In genomic region chr11:64304316-64305072, GRCh38 we compare ENCODE assay signal across 1 cellular context.
TF ChIP-seq lines count a peak whose summit lies in the region.

No MANE protein-coding gene starts in this region.

TF ChIP-seq in HepG2, 621 proteins besides CTCF, POLR2A, EP300 and RAD21 (continued from another document and continues in another):
- TF ChIP-seq DMTF1 (CRISPR knock-in tag; IDR thresholded peaks at IDR 0.05) (no peak), ZMYM3 (CRISPR knock-in tag; IDR thresholded peaks at IDR 0.05) (peak; percentile 50; the same call in 1 of the 2 replicates), CBFB (CRISPR knock-in tag; IDR thresholded peaks at IDR 0.05) (peak; percentile 38; the same call in 1 of the 2 replicates), ZNF672 (CRISPR knock-in tag; IDR thresholded peaks at IDR 0.05) (no peak), ZNF280D (CRISPR knock-in tag; IDR thresholded peaks at IDR 0.05) (no peak; the same call in 1 of the 2 replicates), GTF3A (CRISPR knock-in tag; conservative IDR thresholded peaks at IDR 0.05) (no peak), ZNF329 (CRISPR knock-in tag; IDR thresholded peaks at IDR 0.05; ENCODE audit: low read depth) (no peak), MYNN (CRISPR knock-in tag; IDR thresholded peaks at IDR 0.05; ENCODE audit: low read depth) (no peak), SCMH1 (CRISPR knock-in tag; IDR thresholded peaks at IDR 0.05; ENCODE audit: borderline replicate concordance) (no peak), ZSCAN25 (CRISPR knock-in tag; IDR thresholded peaks at IDR 0.05) (peak; percentile 60; the same call in 1 of the 2 replicates), ZNF639 (CRISPR knock-in tag; conservative IDR thresholded peaks at IDR 0.05) (no peak; the same call in 1 of the 2 replicates), HNRNPLL (IDR thresholded peaks at IDR 0.05; ENCODE audit: low read depth, low read length, poor library complexity, severe bottlenecking) (no peak), ZKSCAN5 (CRISPR knock-in tag; IDR thresholded peaks at IDR 0.05) (no peak), ZNF484 (CRISPR knock-in tag; IDR thresholded peaks at IDR 0.05; ENCODE audit: borderline replicate concordance, low read depth) (no peak), CREB1 (IDR thresholded peaks at IDR 0.05) (no peak), CREB1 (CRISPR knock-in tag; IDR thresholded peaks at IDR 0.05) (no peak), DNMT1 (CRISPR knock-in tag; IDR thresholded peaks at IDR 0.05) (no peak), SMYD3 (CRISPR knock-in tag; IDR thresholded peaks at IDR 0.05) (no peak), SOX13 (IDR thresholded peaks at IDR 0.05) (no peak), SOX13 (CRISPR knock-in tag; conservative IDR thresholded peaks at IDR 0.05 in 1 of 2, IDR thresholded peaks at IDR 0.05 in 1 of 2) (no peak; a peak in 1 of 4 replicates), TCF12 (IDR thresholded peaks at IDR 0.05) (no peak), TCF12 (CRISPR knock-in tag; IDR thresholded peaks at IDR 0.05) (no peak), ZNF678 (CRISPR knock-in tag; IDR thresholded peaks at IDR 0.05) (no peak), UBTF (CRISPR knock-in tag; IDR thresholded peaks at IDR 0.05) (no peak; the same call in 1 of the 2 replicates), ZNF615 (CRISPR knock-in tag; IDR thresholded peaks at IDR 0.05; ENCODE audit: borderline replicate concordance) (no peak), ZNF546 (CRISPR knock-in tag; conservative IDR thresholded peaks at IDR 0.05) (no peak; the same call in 1 of the 2 replicates), SIX1 (CRISPR knock-in tag; IDR thresholded peaks at IDR 0.05; ENCODE audit: borderline replicate concordance) (no peak), CBX1 (IDR thresholded peaks at IDR 0.05; ENCODE audit: low read depth) (no peak), PHF21A (CRISPR knock-in tag; IDR thresholded peaks at IDR 0.05) (no peak), ZSCAN22 (CRISPR knock-in tag; IDR thresholded peaks at IDR 0.05) (no peak), FOXA3 (CRISPR knock-in tag; IDR thresholded peaks at IDR 0.05) (no peak), SRSF1 (optimal IDR thresholded peaks at IDR 0.05; ENCODE audit: low read depth, low read length) (no peak), SKI (IDR thresholded peaks at IDR 0.05; ENCODE audit: partially characterized antibody) (no peak), ZNF616 (CRISPR knock-in tag; IDR thresholded peaks at IDR 0.05; ENCODE audit: low read depth) (no peak), FOSL1 (CRISPR knock-in tag; IDR thresholded peaks at IDR 0.05; ENCODE audit: borderline replicate concordance) (no peak), KAT2B (IDR thresholded peaks at IDR 0.05; ENCODE audit: borderline replicate concordance, low read depth, low read length) (no peak), MBNL3 (CRISPR knock-in tag; conservative IDR thresholded peaks at IDR 0.05) (no peak), ZNF292 (CRISPR knock-in tag; IDR thresholded peaks at IDR 0.05; ENCODE audit: borderline replicate concordance, low read depth) (peak; percentile 32; the same call in 1 of the 2 replicates), FOXP1 (IDR thresholded peaks at IDR 0.05) (no peak), FOXP1 (CRISPR knock-in tag; IDR thresholded peaks at IDR 0.05) (no peak), ZBTB44 (CRISPR knock-in tag; IDR thresholded peaks at IDR 0.05) (no peak), SRSF9 (IDR thresholded peaks at IDR 0.05; ENCODE audit: borderline replicate concordance, insufficient read depth, low read depth, low read length, poor library complexity, severe bottlenecking) (no peak), RCOR2 (CRISPR knock-in tag; IDR thresholded peaks at IDR 0.05) (no peak)
- TF ChIP-seq, protein P1, sequence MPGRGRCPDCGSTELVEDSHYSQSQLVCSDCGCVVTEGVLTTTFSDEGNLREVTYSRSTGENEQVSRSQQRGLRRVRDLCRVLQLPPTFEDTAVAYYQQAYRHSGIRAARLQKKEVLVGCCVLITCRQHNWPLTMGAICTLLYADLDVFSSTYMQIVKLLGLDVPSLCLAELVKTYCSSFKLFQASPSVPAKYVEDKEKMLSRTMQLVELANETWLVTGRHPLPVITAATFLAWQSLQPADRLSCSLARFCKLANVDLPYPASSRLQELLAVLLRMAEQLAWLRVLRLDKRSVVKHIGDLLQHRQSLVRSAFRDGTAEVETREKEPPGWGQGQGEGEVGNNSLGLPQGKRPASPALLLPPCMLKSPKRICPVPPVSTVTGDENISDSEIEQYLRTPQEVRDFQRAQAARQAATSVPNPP (CRISPR knock-in tag; IDR thresholded peaks at IDR 0.05) = no peak
- TF ChIP-seq, protein P2, sequence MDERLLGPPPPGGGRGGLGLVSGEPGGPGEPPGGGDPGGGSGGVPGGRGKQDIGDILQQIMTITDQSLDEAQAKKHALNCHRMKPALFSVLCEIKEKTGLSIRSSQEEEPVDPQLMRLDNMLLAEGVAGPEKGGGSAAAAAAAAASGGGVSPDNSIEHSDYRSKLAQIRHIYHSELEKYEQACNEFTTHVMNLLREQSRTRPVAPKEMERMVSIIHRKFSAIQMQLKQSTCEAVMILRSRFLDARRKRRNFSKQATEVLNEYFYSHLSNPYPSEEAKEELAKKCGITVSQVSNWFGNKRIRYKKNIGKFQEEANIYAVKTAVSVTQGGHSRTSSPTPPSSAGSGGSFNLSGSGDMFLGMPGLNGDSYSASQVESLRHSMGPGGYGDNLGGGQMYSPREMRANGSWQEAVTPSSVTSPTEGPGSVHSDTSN (CRISPR knock-in tag; IDR thresholded peaks at IDR 0.05) = no peak
- TF ChIP-seq, protein P3, sequence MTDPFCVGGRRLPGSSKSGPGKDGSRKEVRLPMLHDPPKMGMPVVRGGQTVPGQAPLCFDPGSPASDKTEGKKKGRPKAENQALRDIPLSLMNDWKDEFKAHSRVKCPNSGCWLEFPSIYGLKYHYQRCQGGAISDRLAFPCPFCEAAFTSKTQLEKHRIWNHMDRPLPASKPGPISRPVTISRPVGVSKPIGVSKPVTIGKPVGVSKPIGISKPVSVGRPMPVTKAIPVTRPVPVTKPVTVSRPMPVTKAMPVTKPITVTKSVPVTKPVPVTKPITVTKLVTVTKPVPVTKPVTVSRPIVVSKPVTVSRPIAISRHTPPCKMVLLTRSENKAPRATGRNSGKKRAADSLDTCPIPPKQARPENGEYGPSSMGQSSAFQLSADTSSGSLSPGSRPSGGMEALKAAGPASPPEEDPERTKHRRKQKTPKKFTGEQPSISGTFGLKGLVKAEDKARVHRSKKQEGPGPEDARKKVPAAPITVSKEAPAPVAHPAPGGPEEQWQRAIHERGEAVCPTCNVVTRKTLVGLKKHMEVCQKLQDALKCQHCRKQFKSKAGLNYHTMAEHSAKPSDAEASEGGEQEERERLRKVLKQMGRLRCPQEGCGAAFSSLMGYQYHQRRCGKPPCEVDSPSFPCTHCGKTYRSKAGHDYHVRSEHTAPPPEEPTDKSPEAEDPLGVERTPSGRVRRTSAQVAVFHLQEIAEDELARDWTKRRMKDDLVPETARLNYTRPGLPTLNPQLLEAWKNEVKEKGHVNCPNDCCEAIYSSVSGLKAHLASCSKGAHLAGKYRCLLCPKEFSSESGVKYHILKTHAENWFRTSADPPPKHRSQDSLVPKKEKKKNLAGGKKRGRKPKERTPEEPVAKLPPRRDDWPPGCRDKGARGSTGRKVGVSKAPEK (CRISPR knock-in tag; IDR thresholded peaks at IDR 0.05; ENCODE audit: borderline replicate concordance) = no peak
- TF ChIP-seq, protein P4, sequence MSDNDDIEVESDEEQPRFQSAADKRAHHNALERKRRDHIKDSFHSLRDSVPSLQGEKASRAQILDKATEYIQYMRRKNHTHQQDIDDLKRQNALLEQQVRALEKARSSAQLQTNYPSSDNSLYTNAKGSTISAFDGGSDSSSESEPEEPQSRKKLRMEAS (IDR thresholded peaks at IDR 0.05) = peak; percentile 88
- TF ChIP-seq, protein P5, sequence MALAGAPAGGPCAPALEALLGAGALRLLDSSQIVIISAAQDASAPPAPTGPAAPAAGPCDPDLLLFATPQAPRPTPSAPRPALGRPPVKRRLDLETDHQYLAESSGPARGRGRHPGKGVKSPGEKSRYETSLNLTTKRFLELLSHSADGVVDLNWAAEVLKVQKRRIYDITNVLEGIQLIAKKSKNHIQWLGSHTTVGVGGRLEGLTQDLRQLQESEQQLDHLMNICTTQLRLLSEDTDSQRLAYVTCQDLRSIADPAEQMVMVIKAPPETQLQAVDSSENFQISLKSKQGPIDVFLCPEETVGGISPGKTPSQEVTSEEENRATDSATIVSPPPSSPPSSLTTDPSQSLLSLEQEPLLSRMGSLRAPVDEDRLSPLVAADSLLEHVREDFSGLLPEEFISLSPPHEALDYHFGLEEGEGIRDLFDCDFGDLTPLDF (CRISPR knock-in tag; IDR thresholded peaks at IDR 0.05) = 0 out of 2 replicates have a peak, but pooled peaks have one; percentile 6
